Comparison of ENCODE assay signal across 21 cellular contexts in genomic region chr10:105540381-105540780, GRCh38.
"Had no signal": no experiment of that assay in that cellular context is flagged by ENCODE, and none has a peak within 500 bp of the region (broad histone marks: within the 10 kb centered on the region; RNA-seq: fewer than 3 reads in every experiment).

No MANE protein-coding gene starts in this region.

- H2AFZ ChIP-seq: neural progenitor cell, parathyroid adenoma had no signal

- H3K9me3 ChIP-seq: gastrocnemius medialis, left lung, right lobe of liver, thoracic aorta, tibial nerve, upper lobe of left lung had no signal

- H3K79me2 ChIP-seq: parathyroid adenoma had no signal

- H3K4me3 ChIP-seq: dorsolateral prefrontal cortex, gastrocnemius medialis, left lung, neural progenitor cell, right lobe of liver, thoracic aorta, tibial nerve, upper lobe of left lung had no signal

- H3K9ac ChIP-seq: neural progenitor cell, parathyroid adenoma had no signal

- H3K27ac ChIP-seq: dorsolateral prefrontal cortex, gastrocnemius medialis, left lung, neural progenitor cell, parathyroid adenoma, right lobe of liver, thoracic aorta, tibial nerve, upper lobe of left lung had no signal

- H3K27me3 ChIP-seq: dorsolateral prefrontal cortex, gastrocnemius medialis, left lung, neural progenitor cell, right lobe of liver, tibial nerve, upper lobe of left lung had no signal

- H3K4me1 ChIP-seq: gastrocnemius medialis, left lung, parathyroid adenoma, right lobe of liver, tibial nerve, upper lobe of left lung had no signal

- H3K36me3 ChIP-seq: gastrocnemius medialis, left lung, neural progenitor cell, right lobe of liver, thoracic aorta, tibial nerve, upper lobe of left lung had no signal

- DNase-seq: dorsolateral prefrontal cortex; effector CD4-positive, alpha-beta T cell; foreskin fibroblast; gastrocnemius medialis; head of caudate nucleus; hippocampal formation; left cardiac atrium; left lung; mesenchymal stem cell; midbrain; naive thymus-derived CD4-positive, alpha-beta T cell; right lobe of liver; small intestine; stimulated activated CD4-positive, alpha-beta T cell treated with anti-CD3 and anti-CD28 coated beads, Interleukin-15, amount 100 ng/mL, for 24 hours; stimulated activated CD4-positive, alpha-beta T cell treated with anti-CD3 and anti-CD28 coated beads, Interleukin-2, amount 100 ng/mL, for 48 hours; stimulated activated naive B cell treated with anti-CD40 and anti-IgM and Interleukin-4, amounts not matched to agents 10 μg/mL and 1 μg/mL and 100 μg/mL, for 72 hours; upper lobe of left lung had no signal
